1 cellular context compared by ENCODE assay signal in genomic region chr17:81920612-81921530, GRCh38.
TF ChIP-seq lines count a peak whose summit lies in the region.

No MANE protein-coding gene starts in this region.

TF ChIP-seq in HCT116, 20 proteins besides CTCF, POLR2A, EP300 and RAD21:
- TF ChIP-seq ZFX (IDR thresholded peaks at IDR 0.05) = no peak
- TF ChIP-seq, protein P1, sequence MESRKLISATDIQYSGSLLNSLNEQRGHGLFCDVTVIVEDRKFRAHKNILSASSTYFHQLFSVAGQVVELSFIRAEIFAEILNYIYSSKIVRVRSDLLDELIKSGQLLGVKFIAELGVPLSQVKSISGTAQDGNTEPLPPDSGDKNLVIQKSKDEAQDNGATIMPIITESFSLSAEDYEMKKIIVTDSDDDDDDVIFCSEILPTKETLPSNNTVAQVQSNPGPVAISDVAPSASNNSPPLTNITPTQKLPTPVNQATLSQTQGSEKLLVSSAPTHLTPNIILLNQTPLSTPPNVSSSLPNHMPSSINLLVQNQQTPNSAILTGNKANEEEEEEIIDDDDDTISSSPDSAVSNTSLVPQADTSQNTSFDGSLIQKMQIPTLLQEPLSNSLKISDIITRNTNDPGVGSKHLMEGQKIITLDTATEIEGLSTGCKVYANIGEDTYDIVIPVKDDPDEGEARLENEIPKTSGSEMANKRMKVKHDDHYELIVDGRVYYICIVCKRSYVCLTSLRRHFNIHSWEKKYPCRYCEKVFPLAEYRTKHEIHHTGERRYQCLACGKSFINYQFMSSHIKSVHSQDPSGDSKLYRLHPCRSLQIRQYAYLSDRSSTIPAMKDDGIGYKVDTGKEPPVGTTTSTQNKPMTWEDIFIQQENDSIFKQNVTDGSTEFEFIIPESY (IDR thresholded peaks at IDR 0.05; ENCODE audit: extremely low read depth, insufficient replicate concordance, low read length) = no peak
- TF ChIP-seq ELF1 (IDR thresholded peaks at IDR 0.05; ENCODE audit: borderline replicate concordance, low read depth) = no peak
TF ChIP-seq in HCT116: peak in this region for 0.
